In genomic region chr17:19334331-19334730, GRCh38 we compare ENCODE assay signal across 18 cellular contexts. TPM values are rescaled to one million over a fixed set of nuclear protein-coding genes. Genes with fewer than 3 reads are reported as not detected.
DNase-seq lines count a peak whose midpoint lies in the region; ATAC-seq and TF ChIP-seq lines count a peak whose summit lies in the region.
"Had no signal": no experiment of that assay in that cellular context is flagged by ENCODE, and none has a peak within 500 bp of the region (broad histone marks: within the 10 kb centered on the region; RNA-seq: fewer than 3 reads in every experiment).

No MANE protein-coding gene starts in this region.

- no peaks in the 10 kb centered on the region for H4K20me1 ChIP-seq in smooth muscle cell (ENCODE audit: low read depth)

- no peak overlapping the region for H2BK5ac ChIP-seq in neuronal stem cell (ENCODE audit: low read length)

- H3F3A ChIP-seq in smooth muscle cell (ENCODE audit: low read depth), result no peaks in the 10 kb centered on the region

- no peak overlapping the region for H2BK12ac ChIP-seq in neuronal stem cell (ENCODE audit: low read length)

- H3K4me1 Mint-ChIP-seq in activated CD4-positive, alpha-beta memory T cell treated with anti-CD3 and anti-CD28 coated beads for 36 hours (ENCODE audit: low read depth), result peaks cover 4% of the 10 kb centered on the region
- H3K4me1 Mint-ChIP-seq in activated CD4-positive, alpha-beta memory T cell treated with anti-CD3 and anti-CD28 coated beads, Interleukin-2, amount 10 ng/mL, durations not matched to agents 7 days and 5 days, result peaks cover 3% of the 10 kb centered on the region

- WGBS in neuronal stem cell (ENCODE audit: extremely low coverage in 2 of 2, insufficient read length in 2 of 2, insufficient replicate concordance in 1 of 2), 2 donors, result no CpG with 5 or more reads among the region's 6 CpGs
- WGBS in smooth muscle cell (ENCODE audit: low lambda C conversion rate), result 98% methylated on average over 6 of the region's 6 CpGs

- no peak overlapping the region for H2AK5ac ChIP-seq in neuronal stem cell (ENCODE audit: low read depth, low read length)

- H3K4me2 ChIP-seq in neuronal stem cell (ENCODE audit: insufficient read depth, low read length, poor library complexity, severe bottlenecking) (no peak overlapping the region), smooth muscle cell (no peak overlapping the region)
- H3K4me2 ChIP-seq: BLaER1 treated with 17β-estradiol and CSF1 and Interleukin-3, amounts not matched to agents 10 nM and 100 nM had no signal

- no peak overlapping the region for H2BK120ac ChIP-seq in neuronal stem cell (ENCODE audit: low read depth, low read length)

- intact Hi-C loops in activated CD4-positive, alpha-beta memory T cell treated with anti-CD3 and anti-CD28 coated beads for 36 hours (cut with micrococcal nuclease), result no loop called here
- intact Hi-C loops in upper lobe of right lung (cut with DNase I), result no loop called here

- H3K36me3 Mint-ChIP-seq in activated CD4-positive, alpha-beta memory T cell treated with anti-CD3 and anti-CD28 coated beads for 36 hours, result no peaks in the 10 kb centered on the region
- no peaks in the 10 kb centered on the region for H3K36me3 Mint-ChIP-seq in activated CD4-positive, alpha-beta memory T cell treated with anti-CD3 and anti-CD28 coated beads, Interleukin-2, amount 10 ng/mL, durations not matched to agents 7 days and 5 days (ENCODE audit: low read depth)

- peak overlapping the region; percentile 63 for H3K18ac ChIP-seq in neuronal stem cell (ENCODE audit: low read length)

- no peak for TF ChIP-seq CTCF in upper lobe of right lung (IDR thresholded peaks at IDR 0.05)
- no peak for TF ChIP-seq CTCF in smooth muscle cell (IDR thresholded peaks at IDR 0.05; ENCODE audit: borderline replicate concordance, insufficient read depth, poor library complexity, severe bottlenecking)

- ATAC-seq in upper lobe of right lung, result no peak
- no peak for ATAC-seq in HG03565 (IDR thresholded peaks at IDR 0.05; ENCODE audit: unreplicated experiment)

- no peak overlapping the region for H4K8ac ChIP-seq in neuronal stem cell (ENCODE audit: low read depth, low read length)

- H4K91ac ChIP-seq in neuronal stem cell (ENCODE audit: low read depth, low read length, poor library complexity), result no peak overlapping the region

- peak; percentile 1 for DNase-seq in activated CD4-positive, alpha-beta memory T cell treated with anti-CD3 and anti-CD28 coated beads for 36 hours
- DNase-seq in activated CD4-positive, alpha-beta memory T cell treated with anti-CD3 and anti-CD28 coated beads, Interleukin-2, amount 10 ng/mL, durations not matched to agents 7 days and 5 days, result no peak
- DNase-seq in neuronal stem cell (ENCODE audit: low spot score), result no peak
- peak; percentile 26 for DNase-seq in upper lobe of right lung
- DNase-seq in middle frontal gyrus (ENCODE audit: extremely low spot score, low spot score), result no peak
- no peak for DNase-seq in smooth muscle cell (lab: John Stamatoyannopoulos, UW; ENCODE audit: unreplicated experiment)
- DNase-seq: 8988T; ACHN; CD4-positive, alpha-beta T cell; DMS153; DMS79 treated with DMSO at 0.1 percent for 48 hours; EL; GDM1 had no signal

- no peak overlapping the region for H3K4me3 ChIP-seq in neuronal stem cell (ENCODE audit: low read length in 2 of 2)
- H3K4me3 ChIP-seq in upper lobe of right lung, result no peak overlapping the region
- H3K4me3 ChIP-seq in smooth muscle cell, result no peak overlapping the region
- H3K4me3 ChIP-seq: BLaER1 treated with 17β-estradiol and CSF1 and Interleukin-3, amounts not matched to agents 10 nM and 100 nM; HAP-1 had no signal

- CTCF ChIA-PET in activated CD4-positive, alpha-beta memory T cell treated with anti-CD3 and anti-CD28 coated beads for 36 hours (lab: Charles Lee), result no interaction called here
- CTCF ChIA-PET in activated CD4-positive, alpha-beta memory T cell treated with anti-CD3 and anti-CD28 coated beads, Interleukin-2, amount 10 ng/mL, durations not matched to agents 7 days and 5 days (lab: Charles Lee), result no interaction called here

- H3K79me2 ChIP-seq in smooth muscle cell (ENCODE audit: low read depth), result no peaks in the 10 kb centered on the region

- H3K9ac ChIP-seq in neuronal stem cell (ENCODE audit: low read depth, low read length, poor library complexity) (peak overlapping the region; percentile 60), smooth muscle cell (ENCODE audit: low read depth) (no peak overlapping the region)
- H3K9ac ChIP-seq: BLaER1 treated with 17β-estradiol and CSF1 and Interleukin-3, amounts not matched to agents 10 nM and 100 nM had no signal

- no peaks in the 10 kb centered on the region for H3K79me1 ChIP-seq in neuronal stem cell (ENCODE audit: low read depth, low read length)

- peaks cover 6 to 64% of the 10 kb centered on the region in 2 donors for H3K36me3 ChIP-seq in neuronal stem cell (replicated peaks in 1 of 2; ENCODE audit: control insufficient read depth in 2 of 2, insufficient read depth in 2 of 2, low read length in 2 of 2)
- no peaks in the 10 kb centered on the region for H3K36me3 ChIP-seq in upper lobe of right lung
- peaks cover 3% of the 10 kb centered on the region for H3K36me3 ChIP-seq in smooth muscle cell (ENCODE audit: low read depth)
- H3K36me3 ChIP-seq: BLaER1 treated with 17β-estradiol and CSF1 and Interleukin-3, amounts not matched to agents 10 nM and 100 nM had no signal

- no peak overlapping the region for H3K4ac ChIP-seq in neuronal stem cell (ENCODE audit: low read length)

- peaks cover 6% of the 10 kb centered on the region for H3K27me3 Mint-ChIP-seq in activated CD4-positive, alpha-beta memory T cell treated with anti-CD3 and anti-CD28 coated beads for 36 hours
- peaks cover 5% of the 10 kb centered on the region for H3K27me3 Mint-ChIP-seq in activated CD4-positive, alpha-beta memory T cell treated with anti-CD3 and anti-CD28 coated beads, Interleukin-2, amount 10 ng/mL, durations not matched to agents 7 days and 5 days

- no peak overlapping the region for H2BK15ac ChIP-seq in neuronal stem cell (ENCODE audit: low read length)

- H3K9me3 ChIP-seq in neuronal stem cell (replicated peaks in 1 of 2; ENCODE audit: control insufficient read depth in 2 of 2, insufficient read depth in 1 of 2, low read depth in 1 of 2, low read length in 2 of 2) (no peaks in the 10 kb centered on the region), upper lobe of right lung (no peaks in the 10 kb centered on the region), smooth muscle cell (replicated peaks; ENCODE audit: low read depth) (no peaks in the 10 kb centered on the region)
- H3K9me3 ChIP-seq: BLaER1 treated with 17β-estradiol and CSF1 and Interleukin-3, amounts not matched to agents 10 nM and 100 nM; HAP-1 had no signal

- H3K27ac ChIP-seq in cingulate gyrus (ENCODE audit: low read depth, low read length) (peak overlapping the region; percentile 16), neuronal stem cell (replicated peaks; ENCODE audit: low read length) (no peak overlapping the region), upper lobe of right lung (no peak overlapping the region), smooth muscle cell (ENCODE audit: low read depth) (no peak overlapping the region)
- H3K27ac ChIP-seq: BLaER1 treated with 17β-estradiol and CSF1 and Interleukin-3, amounts not matched to agents 10 nM and 100 nM; HL-60 had no signal

- no peaks in the 10 kb centered on the region for H3K9me3 Mint-ChIP-seq in activated CD4-positive, alpha-beta memory T cell treated with anti-CD3 and anti-CD28 coated beads for 36 hours
- no peaks in the 10 kb centered on the region for H3K9me3 Mint-ChIP-seq in activated CD4-positive, alpha-beta memory T cell treated with anti-CD3 and anti-CD28 coated beads, Interleukin-2, amount 10 ng/mL, durations not matched to agents 7 days and 5 days
- H3K9me3 Mint-ChIP-seq: CD4-positive, alpha-beta T cell had no signal

- no peak overlapping the region for H3K27ac Mint-ChIP-seq in activated CD4-positive, alpha-beta memory T cell treated with anti-CD3 and anti-CD28 coated beads for 36 hours
- no peak overlapping the region for H3K27ac Mint-ChIP-seq in activated CD4-positive, alpha-beta memory T cell treated with anti-CD3 and anti-CD28 coated beads, Interleukin-2, amount 10 ng/mL, durations not matched to agents 7 days and 5 days
- H3K27ac Mint-ChIP-seq: CD4-positive, alpha-beta T cell had no signal

- H3K4me3 Mint-ChIP-seq in activated CD4-positive, alpha-beta memory T cell treated with anti-CD3 and anti-CD28 coated beads for 36 hours, result no peak overlapping the region
- no peak overlapping the region for H3K4me3 Mint-ChIP-seq in activated CD4-positive, alpha-beta memory T cell treated with anti-CD3 and anti-CD28 coated beads, Interleukin-2, amount 10 ng/mL, durations not matched to agents 7 days and 5 days
- H3K4me3 Mint-ChIP-seq: CD4-positive, alpha-beta T cell had no signal

- no peak overlapping the region for H3K23ac ChIP-seq in neuronal stem cell (ENCODE audit: low read depth, low read length, poor library complexity)

- H2AFZ ChIP-seq in neuronal stem cell (ENCODE audit: low read length), result no peak overlapping the region
- H2AFZ ChIP-seq in smooth muscle cell (ENCODE audit: low read depth), result no peak overlapping the region

- H3K14ac ChIP-seq in neuronal stem cell (ENCODE audit: low read length), result no peak overlapping the region

- POLR2A ChIA-PET in activated CD4-positive, alpha-beta memory T cell treated with anti-CD3 and anti-CD28 coated beads for 36 hours (lab: Charles Lee), result no interaction called here
- POLR2A ChIA-PET in activated CD4-positive, alpha-beta memory T cell treated with anti-CD3 and anti-CD28 coated beads, Interleukin-2, amount 10 ng/mL, durations not matched to agents 7 days and 5 days (lab: Charles Lee), result no interaction called here

- H3K27me3 ChIP-seq in neuronal stem cell (ENCODE audit: control insufficient read depth in 3 of 3, insufficient read depth in 3 of 3, low read depth in 1 of 3, low read length in 3 of 3) (no peaks in the 10 kb centered on the region), upper lobe of right lung (no peaks in the 10 kb centered on the region), smooth muscle cell (ENCODE audit: low read depth) (no peaks in the 10 kb centered on the region)

- H3K4me1 ChIP-seq in neuronal stem cell (ENCODE audit: control insufficient read depth in 2 of 2, insufficient read depth in 1 of 2, low read depth in 1 of 2, low read length in 2 of 2) (peaks cover 5 to 23% of the 10 kb centered on the region in 2 donors), upper lobe of right lung (peaks cover 6% of the 10 kb centered on the region), smooth muscle cell (ENCODE audit: low read depth) (no peaks in the 10 kb centered on the region)
- H3K4me1 ChIP-seq: BLaER1 treated with 17β-estradiol and CSF1 and Interleukin-3, amounts not matched to agents 10 nM and 100 nM had no signal

RNA-seq across cellular contexts. Expression of gene B9D1, which starts 28.2 kb away (rescaled TPM):
- total RNA-seq in activated CD4-positive, alpha-beta memory T cell treated with anti-CD3 and anti-CD28 coated beads for 36 hours, result 1 to 10 TPM; 7.2 to 7.6 TPM
- 1 to 10 TPM; 2.7 to 3.1 TPM for total RNA-seq in activated CD4-positive, alpha-beta memory T cell treated with anti-CD3 and anti-CD28 coated beads, Interleukin-2, amount 10 ng/mL, durations not matched to agents 7 days and 5 days
- polyA plus RNA-seq in neuronal stem cell (2013, experiment 1 of 2), result 22.2 TPM
- polyA plus RNA-seq in neuronal stem cell (2013, experiment 2 of 2), result 23.4 TPM
- total RNA-seq in upper lobe of right lung (9.9 TPM), smooth muscle cell (21.6 and 21.9 TPM in 2 replicates)
- polyA plus RNA-seq in smooth muscle cell, result 30.0 and 45.5 TPM in 2 replicates

RNA-seq across cellular contexts. Expression of gene MAPK7, which starts 44.0 kb away (rescaled TPM):
- total RNA-seq in activated CD4-positive, alpha-beta memory T cell treated with anti-CD3 and anti-CD28 coated beads for 36 hours, result 10 to 100 TPM; 15.4 to 17.2 TPM
- total RNA-seq in activated CD4-positive, alpha-beta memory T cell treated with anti-CD3 and anti-CD28 coated beads, Interleukin-2, amount 10 ng/mL, durations not matched to agents 7 days and 5 days, result 10 to 100 TPM; 40.6 to 41.4 TPM
- polyA plus RNA-seq in neuronal stem cell (2013, experiment 1 of 2), result 21.1 TPM
- polyA plus RNA-seq in neuronal stem cell (2013, experiment 2 of 2), result 21.3 TPM
- total RNA-seq in upper lobe of right lung (25.7 TPM), smooth muscle cell (9.1 and 14.7 TPM in 2 replicates)
- 34.5 and 36.3 TPM in 2 replicates for polyA plus RNA-seq in smooth muscle cell

RNA-seq across cellular contexts. Expression of gene MFAP4, which starts 52.7 kb away (rescaled TPM):
- not detected for total RNA-seq in activated CD4-positive, alpha-beta memory T cell treated with anti-CD3 and anti-CD28 coated beads for 36 hours
- total RNA-seq in activated CD4-positive, alpha-beta memory T cell treated with anti-CD3 and anti-CD28 coated beads, Interleukin-2, amount 10 ng/mL, durations not matched to agents 7 days and 5 days, result not detected
- 0.18 TPM for polyA plus RNA-seq in neuronal stem cell (2013, experiment 1 of 2)
- polyA plus RNA-seq in neuronal stem cell (2013, experiment 2 of 2), result 0.07 TPM
- 270 TPM for total RNA-seq in upper lobe of right lung
- 580 and 618 TPM in 2 replicates for total RNA-seq in smooth muscle cell
- polyA plus RNA-seq in smooth muscle cell, result 960 and 1,738 TPM in 2 replicates
- total RNA-seq: CD4-positive, alpha-beta T cell had no signal

Comparison
In these comparisons a context has a peak if more than half of its experiments do, and no peak if none do; other contexts are left out.
1. DNase-seq: peak in activated CD4-positive, alpha-beta memory T cell treated with anti-CD3 and anti-CD28 coated beads for 36 hours (single experiment) and upper lobe of right lung (single experiment); none in activated CD4-positive, alpha-beta memory T cell treated with anti-CD3 and anti-CD28 coated beads, Interleukin-2, amount 10 ng/mL, durations not matched to agents 7 days and 5 days (single experiment), neuronal stem cell (single experiment), middle frontal gyrus (single experiment) and smooth muscle cell (single experiment).
2. RNA of gene MFAP4, which starts 52.7 kb away (total RNA-seq): 580 to 618 TPM in smooth muscle cell and 270 TPM in upper lobe of right lung (single experiment); not detected in activated CD4-positive, alpha-beta memory T cell treated with anti-CD3 and anti-CD28 coated beads, Interleukin-2, amount 10 ng/mL, durations not matched to agents 7 days and 5 days and not detected in activated CD4-positive, alpha-beta memory T cell treated with anti-CD3 and anti-CD28 coated beads for 36 hours; every median in the first group is over 100 times any median in the second.